In genomic region chr6:151681426-151682059, GRCh38 we compare ENCODE assay signal across 1 cellular context.
TF ChIP-seq lines count a peak whose summit lies in the region.

No MANE protein-coding gene starts in this region.

TF ChIP-seq in GM12878, 131 proteins besides CTCF, POLR2A, EP300 and RAD21 (continued from another document):
- TF ChIP-seq, protein P1, sequence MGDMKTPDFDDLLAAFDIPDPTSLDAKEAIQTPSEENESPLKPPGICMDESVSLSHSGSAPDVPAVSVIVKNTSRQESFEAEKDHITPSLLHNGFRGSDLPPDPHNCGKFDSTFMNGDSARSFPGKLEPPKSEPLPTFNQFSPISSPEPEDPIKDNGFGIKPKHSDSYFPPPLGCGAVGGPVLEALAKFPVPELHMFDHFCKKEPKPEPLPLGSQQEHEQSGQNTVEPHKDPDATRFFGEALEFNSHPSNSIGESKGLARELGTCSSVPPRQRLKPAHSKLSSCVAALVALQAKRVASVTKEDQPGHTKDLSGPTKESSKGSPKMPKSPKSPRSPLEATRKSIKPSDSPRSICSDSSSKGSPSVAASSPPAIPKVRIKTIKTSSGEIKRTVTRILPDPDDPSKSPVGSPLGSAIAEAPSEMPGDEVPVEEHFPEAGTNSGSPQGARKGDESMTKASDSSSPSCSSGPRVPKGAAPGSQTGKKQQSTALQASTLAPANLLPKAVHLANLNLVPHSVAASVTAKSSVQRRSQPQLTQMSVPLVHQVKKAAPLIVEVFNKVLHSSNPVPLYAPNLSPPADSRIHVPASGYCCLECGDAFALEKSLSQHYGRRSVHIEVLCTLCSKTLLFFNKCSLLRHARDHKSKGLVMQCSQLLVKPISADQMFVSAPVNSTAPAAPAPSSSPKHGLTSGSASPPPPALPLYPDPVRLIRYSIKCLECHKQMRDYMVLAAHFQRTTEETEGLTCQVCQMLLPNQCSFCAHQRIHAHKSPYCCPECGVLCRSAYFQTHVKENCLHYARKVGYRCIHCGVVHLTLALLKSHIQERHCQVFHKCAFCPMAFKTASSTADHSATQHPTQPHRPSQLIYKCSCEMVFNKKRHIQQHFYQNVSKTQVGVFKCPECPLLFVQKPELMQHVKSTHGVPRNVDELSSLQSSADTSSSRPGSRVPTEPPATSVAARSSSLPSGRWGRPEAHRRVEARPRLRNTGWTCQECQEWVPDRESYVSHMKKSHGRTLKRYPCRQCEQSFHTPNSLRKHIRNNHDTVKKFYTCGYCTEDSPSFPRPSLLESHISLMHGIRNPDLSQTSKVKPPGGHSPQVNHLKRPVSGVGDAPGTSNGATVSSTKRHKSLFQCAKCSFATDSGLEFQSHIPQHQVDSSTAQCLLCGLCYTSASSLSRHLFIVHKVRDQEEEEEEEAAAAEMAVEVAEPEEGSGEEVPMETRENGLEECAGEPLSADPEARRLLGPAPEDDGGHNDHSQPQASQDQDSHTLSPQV (IDR thresholded peaks at IDR 0.05): no peak
- TF ChIP-seq RELA (IDR thresholded peaks at IDR 0.05; ENCODE audit: borderline replicate concordance, partially characterized antibody) (no peak), CBX5 (IDR thresholded peaks at IDR 0.05; ENCODE audit: low read depth) (no peak)
